ENCODE assay signal across 1 cellular context in the genomic region with DNA sequence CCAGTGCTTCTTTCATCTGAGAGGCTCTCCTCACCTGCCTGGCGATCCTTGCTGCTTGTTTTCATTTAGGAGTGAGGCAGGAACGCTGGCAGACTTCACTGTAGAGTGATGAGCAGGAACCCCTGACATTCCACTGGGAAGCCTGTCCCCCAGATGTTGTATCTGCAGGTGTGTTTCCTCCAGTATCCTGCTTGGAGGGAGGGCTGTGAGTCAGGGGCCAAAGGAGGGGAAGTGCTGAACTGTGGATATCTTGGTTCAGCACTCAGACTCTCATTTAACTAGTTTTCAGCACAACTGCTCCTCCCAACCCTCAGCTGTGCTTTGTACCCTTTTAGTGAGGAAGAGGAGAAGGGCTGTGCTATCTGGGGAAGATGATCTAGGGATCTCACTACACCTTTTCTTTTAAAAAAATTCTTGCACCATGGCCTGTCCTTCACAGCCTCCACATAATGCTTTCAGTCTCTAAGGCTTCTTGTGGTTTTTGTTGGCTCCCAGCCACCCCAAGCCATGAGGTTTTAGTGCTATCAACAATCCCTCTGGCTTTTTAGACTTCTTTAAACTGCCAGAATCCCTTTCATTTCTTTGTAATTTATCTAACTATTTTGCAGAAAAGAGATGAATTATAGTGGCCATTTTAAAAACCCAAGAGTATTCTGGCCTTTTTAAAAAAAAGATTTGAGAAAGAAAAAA.
TF ChIP-seq lines count a peak whose summit lies in the region.

No MANE protein-coding gene starts in this region.

TF ChIP-seq in K562, 482 proteins besides CTCF, POLR2A, EP300 and RAD21 (continued from another document):
- no peak for TF ChIP-seq KLF10 (CRISPR knock-in tag; IDR thresholded peaks at IDR 0.05)
- TF ChIP-seq KDM5B (IDR thresholded peaks at IDR 0.05; ENCODE audit: insufficient replicate concordance, low read depth, low read length) = no peak
- no peak for TF ChIP-seq HDAC8 (tag; IDR thresholded peaks at IDR 0.05)
- peak; percentile 79; the same call in 1 of the 2 replicates for TF ChIP-seq SPI1 (IDR thresholded peaks at IDR 0.05; ENCODE audit: borderline replicate concordance, low read depth, low read length)
- no peak for TF ChIP-seq KLF1 (tag; IDR thresholded peaks at IDR 0.05)
- TF ChIP-seq ZNF197 (CRISPR knock-in tag; IDR thresholded peaks at IDR 0.05; ENCODE audit: low read depth) = no peak
- TF ChIP-seq, protein P1, sequence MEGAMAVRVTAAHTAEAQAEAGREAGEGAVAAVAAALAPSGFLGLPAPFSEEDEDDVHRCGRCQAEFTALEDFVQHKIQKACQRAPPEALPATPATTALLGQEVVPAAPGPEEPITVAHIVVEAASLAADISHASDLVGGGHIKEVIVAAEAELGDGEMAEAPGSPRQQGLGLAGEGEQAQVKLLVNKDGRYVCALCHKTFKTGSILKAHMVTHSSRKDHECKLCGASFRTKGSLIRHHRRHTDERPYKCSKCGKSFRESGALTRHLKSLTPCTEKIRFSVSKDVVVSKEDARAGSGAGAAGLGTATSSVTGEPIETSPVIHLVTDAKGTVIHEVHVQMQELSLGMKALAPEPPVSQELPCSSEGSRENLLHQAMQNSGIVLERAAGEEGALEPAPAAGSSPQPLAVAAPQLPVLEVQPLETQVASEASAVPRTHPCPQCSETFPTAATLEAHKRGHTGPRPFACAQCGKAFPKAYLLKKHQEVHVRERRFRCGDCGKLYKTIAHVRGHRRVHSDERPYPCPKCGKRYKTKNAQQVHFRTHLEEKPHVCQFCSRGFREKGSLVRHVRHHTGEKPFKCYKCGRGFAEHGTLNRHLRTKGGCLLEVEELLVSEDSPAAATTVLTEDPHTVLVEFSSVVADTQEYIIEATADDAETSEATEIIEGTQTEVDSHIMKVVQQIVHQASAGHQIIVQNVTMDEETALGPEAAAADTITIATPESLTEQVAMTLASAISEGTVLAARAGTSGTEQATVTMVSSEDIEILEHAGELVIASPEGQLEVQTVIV (CRISPR knock-in tag; IDR thresholded peaks at IDR 0.05; ENCODE audit: borderline replicate concordance) = no peak
- no peak for TF ChIP-seq ILF3 (IDR thresholded peaks at IDR 0.05; ENCODE audit: borderline replicate concordance)
- no peak for TF ChIP-seq CBX5 (IDR thresholded peaks at IDR 0.05; ENCODE audit: borderline replicate concordance, low read depth)
- no peak for TF ChIP-seq CGGBP1 (CRISPR knock-in tag; IDR thresholded peaks at IDR 0.05)
- no peak for TF ChIP-seq ZNF41 (CRISPR knock-in tag; conservative IDR thresholded peaks at IDR 0.05)
- no peak for TF ChIP-seq GABPB2 (CRISPR knock-in tag; conservative IDR thresholded peaks at IDR 0.05)
- no peak for TF ChIP-seq CHD7 (IDR thresholded peaks at IDR 0.05; ENCODE audit: low read depth, low read length)
- TF ChIP-seq U2AF2 (optimal IDR thresholded peaks at IDR 0.05; ENCODE audit: low read depth, low read length) = no peak
- TF ChIP-seq FOS (IDR thresholded peaks at IDR 0.05; ENCODE audit: extremely low read depth, insufficient read length) = no peak
- TF ChIP-seq RBBP5 (IDR thresholded peaks at IDR 0.05; ENCODE audit: borderline replicate concordance, insufficient read depth, low read length, poor library complexity, severe bottlenecking) = no peak
- peak; percentile 81 for TF ChIP-seq NFIC (IDR thresholded peaks at IDR 0.05)
- no peak for TF ChIP-seq SAFB2 (IDR thresholded peaks at IDR 0.05; ENCODE audit: borderline replicate concordance, low read depth, low read length, severe bottlenecking)
- no peak for TF ChIP-seq ZC3H4 (CRISPR knock-in tag; IDR thresholded peaks at IDR 0.05; ENCODE audit: borderline replicate concordance)
- TF ChIP-seq ESRRA (IDR thresholded peaks at IDR 0.05; ENCODE audit: borderline replicate concordance, low read depth) = peak; percentile 36; the same call in 1 of the 2 replicates
- no peak for TF ChIP-seq ZNF512 (tag; IDR thresholded peaks at IDR 0.05)
- no peak for TF ChIP-seq ZC3H8 (IDR thresholded peaks at IDR 0.05)
- no peak for TF ChIP-seq FOXP4 (CRISPR knock-in tag; IDR thresholded peaks at IDR 0.05; ENCODE audit: borderline replicate concordance)
- no peak for TF ChIP-seq ZNF644 (tag; IDR thresholded peaks at IDR 0.05; ENCODE audit: low read depth)
- no peak for TF ChIP-seq E2F4 (CRISPR knock-in tag; IDR thresholded peaks at IDR 0.05; ENCODE audit: low read depth)
